ENCODE assay signal across 8 cellular contexts in the genomic region with DNA sequence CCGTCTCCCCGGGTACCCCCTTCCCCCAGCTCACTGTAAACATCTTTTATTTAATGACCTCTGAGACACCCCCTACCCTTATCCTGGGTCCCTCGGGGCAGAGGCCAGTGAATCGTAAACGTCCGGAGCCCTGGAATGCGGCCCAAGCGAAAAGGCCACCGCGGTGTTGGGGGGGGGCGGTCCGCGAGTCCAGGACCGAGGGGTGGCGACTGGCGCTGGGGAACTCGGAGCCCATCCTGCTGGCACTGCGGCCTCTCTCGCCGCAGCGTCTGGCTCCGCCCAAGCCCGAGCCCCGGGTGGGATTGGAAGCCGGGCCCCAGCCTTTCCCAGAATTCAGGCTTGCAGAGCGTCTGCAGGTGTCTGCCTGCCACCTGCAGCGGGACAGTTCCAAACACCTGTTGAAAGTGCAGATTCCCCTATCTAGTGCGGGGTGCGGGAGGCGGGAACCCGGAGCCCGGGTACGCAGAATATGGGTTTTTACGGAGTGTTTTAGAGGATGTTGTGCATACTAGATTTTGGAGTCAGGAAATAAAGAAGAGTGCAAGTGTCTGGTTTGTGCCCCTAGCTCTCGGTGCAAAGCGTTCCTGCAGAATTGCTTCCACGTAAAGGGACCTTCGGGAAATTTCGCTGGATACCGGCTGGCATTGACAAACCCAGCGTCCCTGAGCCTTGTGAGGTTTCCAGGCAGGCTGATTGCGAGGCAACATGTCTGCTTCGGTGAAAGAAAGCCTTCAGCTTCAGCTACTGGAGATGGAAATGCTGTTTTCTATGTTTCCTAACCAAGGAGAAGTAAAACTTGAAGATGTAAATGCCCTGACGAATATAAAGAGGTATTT. TPM values are rescaled to one million over a fixed set of nuclear protein-coding genes. Genes with fewer than 3 reads are reported as not detected.
DNase-seq lines count a peak whose midpoint lies in the region; ATAC-seq and TF ChIP-seq lines count a peak whose summit lies in the region.

No MANE protein-coding gene starts in this region.

- no peaks in the 10 kb centered on the region for H3K27me3 ChIP-seq in duodenal mucosa (ENCODE audit: control insufficient read depth in 1 of 2, insufficient read depth in 2 of 2, low read length in 2 of 2)

- no peak for TF ChIP-seq POLR2A in lower leg skin (IDR thresholded peaks at IDR 0.05)

- peak overlapping the region; percentile 83 to 86 for H3K9ac ChIP-seq in duodenal mucosa (ENCODE audit: low read depth in 1 of 2, low read length in 2 of 2)

- H3K27ac Mint-ChIP-seq in stimulated activated memory B cell treated with anti-CD40 and anti-IgM and Interleukin-4, amounts not matched to agents 10 μg/mL and 1 μg/mL and 100 μg/mL, for 72 hours, result peak overlapping the region; percentile 82

- TF ChIP-seq CTCF in WI38 (IDR thresholded peaks at IDR 0.05; ENCODE audit: low read depth, low read length), result no peak
- TF ChIP-seq CTCF in lower leg skin (IDR thresholded peaks at IDR 0.05), result no peak

- peaks cover 9 to 11% of the 10 kb centered on the region in 2 donors for H3K36me3 ChIP-seq in duodenal mucosa (ENCODE audit: control insufficient read depth in 1 of 2, insufficient read depth in 2 of 2, low read length in 2 of 2)

- H3K27me3 Mint-ChIP-seq in stimulated activated memory B cell treated with anti-CD40 and anti-IgM and Interleukin-4, amounts not matched to agents 10 μg/mL and 1 μg/mL and 100 μg/mL, for 72 hours, result no peaks in the 10 kb centered on the region

- no peaks in the 10 kb centered on the region for H3K9me3 ChIP-seq in duodenal mucosa (ENCODE audit: control insufficient read depth in 1 of 2, low read length in 2 of 2)

- 3 to 8% methylated on average over 32 to 41 of the region's 44 CpGs for WGBS in lower leg skin, 2 donors

- H3K4me1 ChIP-seq in duodenal mucosa (ENCODE audit: control insufficient read depth in 1 of 2, insufficient read depth in 2 of 2, low read length in 2 of 2), result peaks cover 19 to 20% of the 10 kb centered on the region in 2 donors

- no peaks in the 10 kb centered on the region for H3K9me3 Mint-ChIP-seq in stimulated activated memory B cell treated with anti-CD40 and anti-IgM and Interleukin-4, amounts not matched to agents 10 μg/mL and 1 μg/mL and 100 μg/mL, for 72 hours

- H3K4me3 Mint-ChIP-seq in stimulated activated memory B cell treated with anti-CD40 and anti-IgM and Interleukin-4, amounts not matched to agents 10 μg/mL and 1 μg/mL and 100 μg/mL, for 72 hours, result peak overlapping the region; percentile 88

- DNase-seq in ELF-1 (ENCODE audit: low read depth, low spot score) (peak; percentile 77), LoVo (ENCODE audit: low spot score) (peak; percentile 56), lower leg skin (ENCODE audit: low spot score in 2 of 2) (peak in 1 of 2 donors; percentile 90), NAMALWA (ENCODE audit: low spot score) (no peak)

- H3K27ac ChIP-seq in duodenal mucosa (ENCODE audit: low read depth, low read length), result peak overlapping the region; percentile 61

- ATAC-seq in GM21786 (IDR thresholded peaks at IDR 0.05; ENCODE audit: unreplicated experiment), result peak; percentile 22
- ATAC-seq in stimulated activated memory B cell treated with anti-CD40 and anti-IgM and Interleukin-4, amounts not matched to agents 10 μg/mL and 1 μg/mL and 100 μg/mL, for 72 hours, result peak; percentile 38

- peaks cover 11% of the 10 kb centered on the region for H3K4me1 Mint-ChIP-seq in stimulated activated memory B cell treated with anti-CD40 and anti-IgM and Interleukin-4, amounts not matched to agents 10 μg/mL and 1 μg/mL and 100 μg/mL, for 72 hours

- peak overlapping the region; percentile 74 for H3K4me3 ChIP-seq in WI38 (ENCODE audit: low read depth, low read length)
- peak overlapping the region; percentile 91 to 95 for H3K4me3 ChIP-seq in duodenal mucosa (ENCODE audit: low read depth in 1 of 2, low read length in 2 of 2)
- peak overlapping the region; percentile 82 for H3K4me3 ChIP-seq in lower leg skin (ENCODE audit: low read depth, poor library complexity, severe bottlenecking)

- peaks cover 6% of the 10 kb centered on the region for H3K36me3 Mint-ChIP-seq in stimulated activated memory B cell treated with anti-CD40 and anti-IgM and Interleukin-4, amounts not matched to agents 10 μg/mL and 1 μg/mL and 100 μg/mL, for 72 hours

- intact Hi-C loops in lower leg skin (cut with DNase I; ENCODE audit: low total_unique reads), result no loop called here

RNA-seq across cellular contexts. Expression of gene RWDD2A, which starts 0.8 kb away (rescaled TPM):
- total RNA-seq in lower leg skin, result 1 to 10 TPM; 1.1 to 2.2 (median 1.7) TPM

RNA-seq across cellular contexts. Expression of gene PGM3, which starts 0.9 kb away (rescaled TPM):
- total RNA-seq in lower leg skin, result 10 to 100 TPM in 3 of 4 donors, 1 to 10 TPM in 1; 8.9 to 13.5 (median 11.4) TPM
